12 cellular contexts compared by ENCODE assay signal in genomic region chr7:84637568-84638338, GRCh38.
A peak's percentile ranks its signal among the peaks of the same experiment; 100 is the strongest.
DNase-seq lines count a peak whose midpoint lies in the region; ATAC-seq and TF ChIP-seq lines count a peak whose summit lies in the region.
"Had no signal": no experiment of that assay in that cellular context is flagged by ENCODE, and none has a peak within 500 bp of the region (broad histone marks: within the 10 kb centered on the region; RNA-seq: fewer than 3 reads in every experiment).

No MANE protein-coding gene starts in this region.

- intact Hi-C loops in lower lobe of right lung (cut with DNase I): no loop called here
- intact Hi-C loops in activated CD4-positive, alpha-beta memory T cell treated with anti-CD3 and anti-CD28 coated beads for 36 hours (cut with micrococcal nuclease): no loop called here

- CTCF ChIA-PET in activated CD4-positive, alpha-beta memory T cell treated with anti-CD3 and anti-CD28 coated beads for 36 hours (lab: Charles Lee): no interaction called here

- H3K27me3 ChIP-seq in ACC112 (ENCODE audit: insufficient read depth, low read length) (no peaks in the 10 kb centered on the region), HUES48 (ENCODE audit: control insufficient read depth, insufficient read depth, low read length) (no peaks in the 10 kb centered on the region), lower lobe of right lung (ENCODE audit: low read depth) (no peaks in the 10 kb centered on the region)

- H3K36me3 ChIP-seq in ACC112 (ENCODE audit: insufficient read depth, low read length): no peaks in the 10 kb centered on the region
- no peaks in the 10 kb centered on the region for H3K36me3 ChIP-seq in HUES48 (ENCODE audit: control insufficient read depth, insufficient read depth, low read length)
- H3K36me3 ChIP-seq in lower lobe of right lung: no peaks in the 10 kb centered on the region

- H2AFZ ChIP-seq in ACC112 (ENCODE audit: low read length, unreplicated experiment): peak overlapping the region; percentile 45

- TF ChIP-seq CTCF in chondrocyte (IDR thresholded peaks at IDR 0.05) (no peak), lower lobe of right lung (IDR thresholded peaks at IDR 0.05) (no peak)

- peak; percentile 49 for DNase-seq in chondrocyte (ENCODE audit: low spot score)
- no peak for DNase-seq in lower lobe of right lung
- no peak for DNase-seq in MV-4-11 (lab: John Stamatoyannopoulos, UW)
- no peak for DNase-seq in activated T-cell treated with anti-CD3 and anti-CD28 coated beads, Interleukin-2, amount 50 U/mL, for 72 hours
- no peak for DNase-seq in activated CD4-positive, alpha-beta memory T cell treated with anti-CD3 and anti-CD28 coated beads for 36 hours
- DNase-seq: activated CD4-positive, CD25-positive, alpha-beta regulatory T cell; CD4-positive, alpha-beta T cell; NCI-H2029 had no signal

- POLR2A ChIA-PET in activated CD4-positive, alpha-beta memory T cell treated with anti-CD3 and anti-CD28 coated beads for 36 hours (lab: Charles Lee): no interaction called here

- H3K4me1 ChIP-seq in ACC112 (ENCODE audit: control insufficient read depth, insufficient read depth, low read length, unreplicated experiment) (peaks cover 25% of the 10 kb centered on the region), HUES48 (ENCODE audit: control insufficient read depth, insufficient read depth, low read length) (peaks cover 38% of the 10 kb centered on the region), lower lobe of right lung (no peaks in the 10 kb centered on the region)

- H3K27ac ChIP-seq in ACC112 (ENCODE audit: low read depth, low read length) (peak overlapping the region; percentile 79), HUES48 (ENCODE audit: low read depth, low read length) (peak overlapping the region; percentile 66), lower lobe of right lung (no peak overlapping the region)

- peaks cover 17% of the 10 kb centered on the region for H3K9me3 Mint-ChIP-seq in chondrocyte (ENCODE audit: low read depth)
- peaks cover 2 to 8% of the 10 kb centered on the region in 2 donors for H3K9me3 Mint-ChIP-seq in activated T-cell treated with anti-CD3 and anti-CD28 coated beads, Interleukin-2, amount 50 U/mL, for 72 hours
- peaks cover 7% of the 10 kb centered on the region for H3K9me3 Mint-ChIP-seq in activated CD4-positive, alpha-beta memory T cell treated with anti-CD3 and anti-CD28 coated beads for 36 hours

- no peaks in the 10 kb centered on the region for H3K27me3 Mint-ChIP-seq in chondrocyte (ENCODE audit: low read depth)
- no peaks in the 10 kb centered on the region for H3K27me3 Mint-ChIP-seq in activated T-cell treated with anti-CD3 and anti-CD28 coated beads, Interleukin-2, amount 50 U/mL, for 72 hours (ENCODE audit: low read depth)
- H3K27me3 Mint-ChIP-seq in activated CD4-positive, alpha-beta memory T cell treated with anti-CD3 and anti-CD28 coated beads for 36 hours: no peaks in the 10 kb centered on the region
- H3K27me3 Mint-ChIP-seq: CD4-positive, alpha-beta T cell had no signal

- peak; percentile 17 to 67 for ATAC-seq in lower lobe of right lung
- no peak for ATAC-seq in activated T-cell treated with anti-CD3 and anti-CD28 coated beads, Interleukin-2, amount 50 U/mL, for 72 hours (replicated peaks in 1 of 2)
- ATAC-seq in GM19397 (IDR thresholded peaks at IDR 0.05; ENCODE audit: unreplicated experiment): no peak
- ATAC-seq: mucosa of descending colon had no signal

- H3K27ac Mint-ChIP-seq in chondrocyte (ENCODE audit: unreplicated experiment): peak overlapping the region; percentile 83
- no peak overlapping the region for H3K27ac Mint-ChIP-seq in activated T-cell treated with anti-CD3 and anti-CD28 coated beads, Interleukin-2, amount 50 U/mL, for 72 hours
- H3K27ac Mint-ChIP-seq in activated CD4-positive, alpha-beta memory T cell treated with anti-CD3 and anti-CD28 coated beads for 36 hours: no peak overlapping the region
- H3K27ac Mint-ChIP-seq: CD4-positive, alpha-beta T cell had no signal

- H3K4me3 ChIP-seq in ACC112 (ENCODE audit: low read depth, low read length) (peak overlapping the region; percentile 5; the same call in 1 of the 2 replicates), HUES48 (ENCODE audit: low read depth, low read length) (no peak overlapping the region), lower lobe of right lung (no peak overlapping the region)
- H3K4me3 ChIP-seq: mucosa of descending colon had no signal

- H3K36me3 Mint-ChIP-seq in chondrocyte (ENCODE audit: low read depth): no peaks in the 10 kb centered on the region
- H3K36me3 Mint-ChIP-seq in activated T-cell treated with anti-CD3 and anti-CD28 coated beads, Interleukin-2, amount 50 U/mL, for 72 hours (ENCODE audit: insufficient read depth in 2 of 2): no peaks in the 10 kb centered on the region
- no peaks in the 10 kb centered on the region for H3K36me3 Mint-ChIP-seq in activated CD4-positive, alpha-beta memory T cell treated with anti-CD3 and anti-CD28 coated beads for 36 hours

- H3K9me3 ChIP-seq in HUES48 (ENCODE audit: control insufficient read depth, insufficient read depth, low read length) (peaks cover 5% of the 10 kb centered on the region), lower lobe of right lung (no peaks in the 10 kb centered on the region)
- H3K9me3 ChIP-seq: mucosa of descending colon had no signal

- no peak overlapping the region for H3K9ac ChIP-seq in HUES48 (ENCODE audit: low read depth, low read length)

- H3K79me2 ChIP-seq in ACC112 (ENCODE audit: control insufficient read depth, insufficient read depth, low read length, unreplicated experiment): no peaks in the 10 kb centered on the region

- H3K4me3 Mint-ChIP-seq in chondrocyte (ENCODE audit: unreplicated experiment): no peak overlapping the region
- no peak overlapping the region for H3K4me3 Mint-ChIP-seq in activated T-cell treated with anti-CD3 and anti-CD28 coated beads, Interleukin-2, amount 50 U/mL, for 72 hours
- H3K4me3 Mint-ChIP-seq in activated CD4-positive, alpha-beta memory T cell treated with anti-CD3 and anti-CD28 coated beads for 36 hours: no peak overlapping the region
- H3K4me3 Mint-ChIP-seq: CD4-positive, alpha-beta T cell had no signal

- H3K4me1 Mint-ChIP-seq in chondrocyte (ENCODE audit: low read depth): peaks cover 39% of the 10 kb centered on the region
- no peaks in the 10 kb centered on the region for H3K4me1 Mint-ChIP-seq in activated T-cell treated with anti-CD3 and anti-CD28 coated beads, Interleukin-2, amount 50 U/mL, for 72 hours (ENCODE audit: low read depth)
- H3K4me1 Mint-ChIP-seq in activated CD4-positive, alpha-beta memory T cell treated with anti-CD3 and anti-CD28 coated beads for 36 hours (ENCODE audit: low read depth): no peaks in the 10 kb centered on the region

Comparison
In these comparisons a context has a peak if more than half of its experiments do, and no peak if none do; other contexts are left out.
1. ATAC-seq: peak in lower lobe of right lung (2 of 2); none in activated T-cell treated with anti-CD3 and anti-CD28 coated beads, Interleukin-2, amount 50 U/mL, for 72 hours (0 of 2) and GM19397 (single experiment).